In genomic region chr18:48868468-48869466, GRCh38 we compare ENCODE assay signal across 8 cellular contexts.
DNase-seq lines count a peak whose midpoint lies in the region; ATAC-seq and TF ChIP-seq lines count a peak whose summit lies in the region.

No MANE protein-coding gene starts in this region.

- H3K27me3 Mint-ChIP-seq in CD8-positive, alpha-beta memory T cell: no peaks in the 10 kb centered on the region

- no peaks in the 10 kb centered on the region for H3K36me3 ChIP-seq in CD8-positive, alpha-beta memory T cell (ENCODE audit: insufficient read depth, low read length)
- no peaks in the 10 kb centered on the region for H3K36me3 ChIP-seq in transverse colon

- no peak for TF ChIP-seq EP300 in transverse colon (IDR thresholded peaks at IDR 0.05; ENCODE audit: low read depth)

- in situ Hi-C loops in transverse colon (cut with MboI; ENCODE audit: low pct_ligation_motif_present in 1 of 4, low pct_unique_long_range_greater_than_20kb in 1 of 4, low sequenced_read_pairs in 3 of 4): no loop called here

- H3K27ac Mint-ChIP-seq in CD8-positive, alpha-beta memory T cell: peak overlapping the region; percentile 54 to 96 (median 94)

- CTCF ChIA-PET in CD8-positive, alpha-beta memory T cell (lab: Charles Lee): interaction anchor here (0.7 to 1.6 kb wide), 6 partner anchors 8 to 79 kb away, joined by 3 to 5 read pairs (median 4); no protein-coding TSS in a partner anchor

- H3K4me3 ChIP-seq in CD8-positive, alpha-beta memory T cell (ENCODE audit: low read length): no peak overlapping the region
- H3K4me3 ChIP-seq in transverse colon: no peak overlapping the region

- H3K9me3 Mint-ChIP-seq in CD8-positive, alpha-beta memory T cell: no peaks in the 10 kb centered on the region

- POLR2A ChIA-PET in CD8-positive, alpha-beta memory T cell (lab: Charles Lee): interaction anchor here (0.6 to 1.0 kb wide), 3 partner anchors 60 to 84 kb away, joined by 3 to 4 read pairs (median 3); no protein-coding TSS in a partner anchor

- peak in 3 of 5 donors; percentile 27 to 75 (median 53) for DNase-seq in CD8-positive, alpha-beta memory T cell
- peak; percentile 12 to 23 for DNase-seq in activated CD4-positive, alpha-beta T cell treated with anti-CD3 and anti-CD28 coated beads for 4 hours
- DNase-seq in left kidney (ENCODE audit: low read depth, low spot score): peak; percentile 83
- DNase-seq in transverse colon: peak; percentile 19
- no peak for DNase-seq in GM03348 (ENCODE audit: low spot score)
- DNase-seq in NCI-H1105 treated with DMSO at 0.1 percent for 48 hours (lab: John Stamatoyannopoulos, UW): no peak

- H3K9me3 ChIP-seq in CD8-positive, alpha-beta memory T cell (ENCODE audit: low read length): no peaks in the 10 kb centered on the region
- no peaks in the 10 kb centered on the region for H3K9me3 ChIP-seq in transverse colon

- peaks cover 23% of the 10 kb centered on the region for H3K4me1 ChIP-seq in CD8-positive, alpha-beta memory T cell (ENCODE audit: insufficient read depth, low read length)
- peaks cover 0 to 7% (median 0%) of the 10 kb centered on the region in 4 donors for H3K4me1 ChIP-seq in transverse colon

- peak; percentile 73 for ATAC-seq in GM19328 (IDR thresholded peaks at IDR 0.05; ENCODE audit: unreplicated experiment)
- ATAC-seq in HG03196 (IDR thresholded peaks at IDR 0.05; ENCODE audit: unreplicated experiment): peak; percentile 73

- H3K36me3 Mint-ChIP-seq in CD8-positive, alpha-beta memory T cell: no peaks in the 10 kb centered on the region

- TF ChIP-seq POLR2A in transverse colon (IDR thresholded peaks at IDR 0.05): no peak

- H3K4me1 Mint-ChIP-seq in CD8-positive, alpha-beta memory T cell: peaks cover 24 to 48% (median 42%) of the 10 kb centered on the region in 3 donors

- no peaks in the 10 kb centered on the region for H3K27me3 ChIP-seq in CD8-positive, alpha-beta memory T cell (ENCODE audit: insufficient read depth, low read length, poor library complexity, severe bottlenecking)
- H3K27me3 ChIP-seq in transverse colon: no peaks in the 10 kb centered on the region

- peak overlapping the region; percentile 60 for H3K27ac ChIP-seq in CD8-positive, alpha-beta memory T cell (ENCODE audit: low read depth, low read length)
- H3K27ac ChIP-seq in transverse colon: no peak overlapping the region

- WGBS in transverse colon (ENCODE audit: low coverage in 1 of 2), 2 donors: 64% methylated on average over 14 of the region's 14 CpGs; no CpG with 5 or more reads in 1 of the 2 donors

- H3K4me3 Mint-ChIP-seq in CD8-positive, alpha-beta memory T cell: peak overlapping the region in 6 of 7 donors; percentile 42 to 80 (median 68)

- intact Hi-C loops in transverse colon (cut with DNase I; ENCODE audit: low total_unique reads): no loop called here

- no peak for TF ChIP-seq CTCF in transverse colon (IDR thresholded peaks at IDR 0.05)

Comparison
In these comparisons a context has a peak if more than half of its experiments do, and no peak if none do; other contexts are left out.
1. DNase-seq: peak in CD8-positive, alpha-beta memory T cell (3 of 5), activated CD4-positive, alpha-beta T cell treated with anti-CD3 and anti-CD28 coated beads for 4 hours (2 of 2), left kidney (single experiment) and transverse colon (single experiment); none in GM03348 (single experiment) and NCI-H1105 treated with DMSO at 0.1 percent for 48 hours (single experiment).